In genomic region chrX:119234931-119235555, GRCh38 we compare ENCODE assay signal across 10 cellular contexts. TPM values are rescaled to one million over a fixed set of nuclear protein-coding genes. Genes with fewer than 3 reads are reported as not detected.
DNase-seq lines count a peak whose midpoint lies in the region; ATAC-seq and TF ChIP-seq lines count a peak whose summit lies in the region.
"Had no signal": no experiment of that assay in that cellular context is flagged by ENCODE, and none has a peak within 500 bp of the region (broad histone marks: within the 10 kb centered on the region; RNA-seq: fewer than 3 reads in every experiment).

No MANE protein-coding gene starts in this region.

- peaks cover 31% of the 10 kb centered on the region for H3K4me1 Mint-ChIP-seq in chondrocyte (ENCODE audit: low read depth)

- H3K9me3 ChIP-seq in mesodermal cell (ENCODE audit: control insufficient read depth, low read length) (no peaks in the 10 kb centered on the region), aorta (ENCODE audit: control insufficient read depth, low read length) (no peaks in the 10 kb centered on the region)
- H3K9me3 ChIP-seq: left lung had no signal

- intact Hi-C loops in Right ventricle myocardium inferior (cut with DNase I) = loop anchor here (5.0 kb wide), 1 partner anchor 232 kb away; the partner anchor contains the start of gene SLC25A5
- intact Hi-C loops in cardiac septum (cut with DNase I) = no loop called here
- intact Hi-C loops in aorta (cut with DNase I) = no loop called here
- intact Hi-C loops in posterior vena cava (cut with DNase I) = no loop called here

- TF ChIP-seq CTCF in chondrocyte (IDR thresholded peaks at IDR 0.05) = no peak

- no peaks in the 10 kb centered on the region for H3K36me3 Mint-ChIP-seq in chondrocyte (ENCODE audit: low read depth)

- no peaks in the 10 kb centered on the region for H3K9me3 Mint-ChIP-seq in chondrocyte (ENCODE audit: low read depth)

- no peak for DNase-seq in Right ventricle myocardium inferior (ENCODE audit: missing footprints)
- no peak for DNase-seq in cardiac septum (ENCODE audit: low spot score)
- no peak for DNase-seq in chondrocyte (ENCODE audit: low spot score)
- no peak for DNase-seq in aorta
- no peak for DNase-seq in posterior vena cava (ENCODE audit: low spot score)
- DNase-seq in left lobe of liver (ENCODE audit: low spot score) = no peak
- DNase-seq: DMS 273 treated with DMSO at 0.1 percent for 48 hours, left lung had no signal

- peak overlapping the region; percentile 68 for H3K4me3 ChIP-seq in mesodermal cell (ENCODE audit: extremely low read depth, insufficient read depth, low read length, poor library complexity, severe bottlenecking)
- no peak overlapping the region for H3K4me3 ChIP-seq in aorta (ENCODE audit: low read length in 2 of 2)

- H3K36me3 ChIP-seq in mesodermal cell (ENCODE audit: control insufficient read depth, insufficient read depth, low read length) (no peaks in the 10 kb centered on the region), aorta (ENCODE audit: control insufficient read depth in 1 of 2, insufficient read depth in 2 of 2, low read length in 1 of 2) (no peaks in the 10 kb centered on the region)
- H3K36me3 ChIP-seq: left lung had no signal

- H3K27ac Mint-ChIP-seq in chondrocyte (ENCODE audit: unreplicated experiment) = no peak overlapping the region

- H3K27ac ChIP-seq in mesodermal cell (ENCODE audit: low read depth, low read length, severe bottlenecking) = peak overlapping the region; percentile 75
- H3K27ac ChIP-seq in aorta (ENCODE audit: low read depth in 1 of 2, low read length in 2 of 2) = peak overlapping the region; percentile 53 to 83

- H3K4me3 Mint-ChIP-seq in chondrocyte (ENCODE audit: unreplicated experiment) = peak overlapping the region; percentile 83

- peak; percentile 46 for ATAC-seq in Right ventricle myocardium inferior
- peak; percentile 12 for ATAC-seq in aorta (ENCODE audit: low FRiP score)
- no peak for ATAC-seq in GM21447 (IDR thresholded peaks at IDR 0.05; ENCODE audit: unreplicated experiment)
- ATAC-seq in left lobe of liver = no peak

- no peaks in the 10 kb centered on the region for H3K27me3 ChIP-seq in aorta (ENCODE audit: control insufficient read depth in 1 of 2, insufficient read depth in 2 of 2, low read length in 1 of 2)
- H3K27me3 ChIP-seq: left lung had no signal

- H3K4me1 ChIP-seq in mesodermal cell (ENCODE audit: control insufficient read depth, insufficient read depth, low read length, poor library complexity, severe bottlenecking) = peaks cover 13% of the 10 kb centered on the region
- peaks cover 0 to 5% of the 10 kb centered on the region in 2 donors for H3K4me1 ChIP-seq in aorta (ENCODE audit: control insufficient read depth in 1 of 2, insufficient read depth in 2 of 2, low read length in 2 of 2)
- H3K4me1 ChIP-seq: left lung had no signal

- WGBS in mesodermal cell (ENCODE audit: insufficient coverage in 2 of 2), 2 experiments = 40 to 80% methylated on average over 1 to 2 of the region's 10 CpGs
- 14 to 31% methylated on average over 10 of the region's 10 CpGs for WGBS in aorta, 2 donors

- no peaks in the 10 kb centered on the region for H3K27me3 Mint-ChIP-seq in chondrocyte (ENCODE audit: low read depth)

RNA-seq across cellular contexts. Expression of gene PGRMC1, which starts 1.0 kb away (rescaled TPM):
- 21.9 TPM for total RNA-seq in Right ventricle myocardium inferior
- 16.5 TPM for total RNA-seq in cardiac septum
- total RNA-seq in chondrocyte = 57.6 to 71.9 TPM (median 59.9 TPM) in 3 replicates
- 182 TPM for polyA plus RNA-seq in mesodermal cell (2013, experiment 1 of 2)
- polyA plus RNA-seq in mesodermal cell (2013, experiment 2 of 2) = 191 TPM
- 10 to 100 TPM; 79.0 to 92.8 TPM for total RNA-seq in aorta
- polyA plus RNA-seq in aorta = 10 to 100 TPM; 64.9 to 90.7 TPM
- 100 to 1,000 TPM in 1 of 2 donors, 10 to 100 TPM in 1; 96.4 to 126 TPM for total RNA-seq in posterior vena cava
- total RNA-seq in left lobe of liver = 267 TPM

Comparison
In these comparisons a context has a peak if more than half of its experiments do, and no peak if none do; other contexts are left out.
1. ATAC-seq: peak in Right ventricle myocardium inferior (single experiment) and aorta (single experiment); none in GM21447 (single experiment) and left lobe of liver (single experiment).